Comparison of ENCODE assay signal across 8 cellular contexts in genomic region chr18:58091099-58091611, GRCh38. TPM values are rescaled to one million over a fixed set of nuclear protein-coding genes. Genes with fewer than 3 reads are reported as not detected.
A peak's percentile ranks its signal among the peaks of the same experiment; 100 is the strongest.
DNase-seq lines count a peak whose midpoint lies in the region; ATAC-seq and TF ChIP-seq lines count a peak whose summit lies in the region.

No MANE protein-coding gene starts in this region.

- H3K9me2 ChIP-seq in Loucy (replicated peaks; ENCODE audit: low read depth, low read length), result no peaks in the 10 kb centered on the region

- H3K9ac ChIP-seq in Loucy (ENCODE audit: low read depth, low read length, poor library complexity, severe bottlenecking), result peak overlapping the region; percentile 4

- ATAC-seq in GM18511 (IDR thresholded peaks at IDR 0.05; ENCODE audit: unreplicated experiment) (peak; percentile 97), GM21723 (IDR thresholded peaks at IDR 0.05; ENCODE audit: unreplicated experiment) (peak; percentile 75), left lobe of liver (peak; percentile 46)

- peak overlapping the region; percentile 57 for H2AFZ ChIP-seq in Loucy (ENCODE audit: low read length)

- TF ChIP-seq CTCF in Loucy (conservative IDR thresholded peaks at IDR 0.05; ENCODE audit: low read length), result no peak

- H3K36me3 ChIP-seq in Loucy (ENCODE audit: insufficient read depth, low read length), result no peaks in the 10 kb centered on the region

- H3K4me2 ChIP-seq in Loucy (ENCODE audit: low read depth, low read length, poor library complexity, severe bottlenecking), result peak overlapping the region; percentile 67

- H3F3A ChIP-seq in Loucy (ENCODE audit: low read depth), result no peaks in the 10 kb centered on the region

- no peaks in the 10 kb centered on the region for H3K79me2 ChIP-seq in Loucy (ENCODE audit: insufficient read depth, low read length)

- H4K20me1 ChIP-seq in Loucy (ENCODE audit: insufficient read depth, low read length, poor library complexity, severe bottlenecking), result no peaks in the 10 kb centered on the region

- H3K4me1 ChIP-seq in Loucy (ENCODE audit: insufficient read depth, low read length, poor library complexity, severe bottlenecking), result peaks cover 17% of the 10 kb centered on the region

- H3K9me3 ChIP-seq in Loucy (ENCODE audit: insufficient read depth, low read depth, low read length), result 0 out of 2 replicates have a peak, but pooled peaks cover 8% of the 10 kb centered on the region

- no peak for DNase-seq in left lobe of liver (ENCODE audit: low spot score)
- DNase-seq in stimulated activated CD4-positive, alpha-beta T cell treated with anti-CD3 and anti-CD28 coated beads, Interleukin-4, amount 100 ng/mL, for 1 hour, result no peak
- no peak for DNase-seq in occipital lobe (lab: John Stamatoyannopoulos, UW)
- DNase-seq in activated CD4-positive, alpha-beta T cell treated with anti-CD3 and anti-CD28 coated beads, Interleukin-2, amount 50 U/mL, for 1 hour, result no peak
- DNase-seq in NCI-H526 (lab: John Stamatoyannopoulos, UW), result no peak

- peak overlapping the region; percentile 32 for H3K4me3 ChIP-seq in Loucy (ENCODE audit: low read length, poor library complexity, severe bottlenecking)

- no peaks in the 10 kb centered on the region for H3K27me3 ChIP-seq in Loucy (ENCODE audit: insufficient read depth, low read length, poor library complexity, severe bottlenecking)

RNA-seq across cellular contexts. Expression of gene NEDD4L, which starts 47.1 kb away (rescaled TPM):
- total RNA-seq in left lobe of liver (22.3 TPM), occipital lobe (152 TPM)

Comparison
In these comparisons a context has a peak if more than half of its experiments do, and no peak if none do; other contexts are left out.
1. ATAC-seq: peak in every context shown above with its lines; median percentile 97 in GM18511; 75 in GM21723; 46 in left lobe of liver.